36 cellular contexts compared by ENCODE assay signal in the genomic region with DNA sequence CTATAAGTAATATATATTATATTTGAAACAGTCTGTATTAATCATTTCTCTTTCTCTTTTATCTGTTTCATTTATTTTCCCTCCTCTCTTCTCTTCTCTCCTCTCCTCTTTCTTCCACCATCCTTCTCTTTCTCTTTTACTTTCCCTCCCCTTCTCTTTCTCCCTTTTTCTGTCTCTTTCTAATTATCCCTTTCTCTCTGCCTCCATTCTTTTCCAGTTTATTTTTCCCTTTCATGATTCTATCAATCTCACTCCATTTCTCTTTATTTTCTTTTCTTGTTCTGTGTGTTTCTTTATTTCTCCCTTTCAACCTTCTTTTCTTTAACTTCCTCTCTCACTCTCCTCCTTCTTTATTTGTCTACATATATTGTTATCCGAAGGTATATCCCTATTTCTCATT.
"Had no signal": no experiment of that assay in that cellular context is flagged by ENCODE, and none has a peak within 500 bp of the region (broad histone marks: within the 10 kb centered on the region; RNA-seq: fewer than 3 reads in every experiment).

No MANE protein-coding gene starts in this region.

- H3K9me3 Mint-ChIP-seq: activated naive CD4-positive, alpha-beta T cell treated with anti-CD3 and anti-CD28 coated beads for 36 hours; activated naive CD4-positive, alpha-beta T cell treated with anti-CD3 and anti-CD28 coated beads, Interleukin-2, amount 50 U/mL, for 24 hours; activated naive CD8-positive, alpha-beta T cell treated with anti-CD3 and anti-CD28 coated beads, Interleukin-2, amount 50 U/mL, for 24 hours; activated T-cell treated with anti-CD3 and anti-CD28 coated beads, Interleukin-2, amount 50 U/mL, for 24 hours; activated T-cell treated with anti-CD3 and anti-CD28 coated beads, Interleukin-2, amount 50 U/mL, for 4 hours; activated T-cell treated with anti-CD3 and anti-CD28 coated beads, Interleukin-2, amount 50 U/mL, for 72 hours; activated T-helper 1 cell treated with anti-CD3 and anti-CD28 coated beads, Interleukin-12 subunit alpha, Interleukin-12 subunit beta, Interleukin-2, Interleukin-4 antibody, amounts not matched to agents 30 ng/mL and 10 ng/mL and 1 ng/mL, durations not matched to agents 14 hours and 24 hours and 36 hours; activated T-helper 17 cell treated with anti-CD3 and anti-CD28 coated beads, Interleukin-2, amount 50 U/mL, for 72 hours; brain had no signal

- H3K27me3 Mint-ChIP-seq: activated naive CD4-positive, alpha-beta T cell treated with anti-CD3 and anti-CD28 coated beads, Interleukin-2, amount 50 U/mL, for 24 hours; activated naive CD8-positive, alpha-beta T cell; activated naive CD8-positive, alpha-beta T cell treated with anti-CD3 and anti-CD28 coated beads for 36 hours; activated naive CD8-positive, alpha-beta T cell treated with anti-CD3 and anti-CD28 coated beads, Interleukin-2, amount 10 ng/mL, durations not matched to agents 7 days and 5 days; activated naive CD8-positive, alpha-beta T cell treated with anti-CD3 and anti-CD28 coated beads, Interleukin-2, amount 50 U/mL, for 24 hours; activated T-helper 17 cell treated with anti-CD3 and anti-CD28 coated beads, Interleukin-2, amount 50 U/mL, for 72 hours; brain; central memory CD8-positive, alpha-beta T cell had no signal

- DNase-seq: activated effector memory CD4-positive, alpha-beta T cell treated with anti-CD3 and anti-CD28 coated beads, Interleukin-2, amount 50 U/mL, for 16 hours; activated effector memory CD4-positive, alpha-beta T cell treated with Interleukin-2 at 50 U/mL for 16 hours; activated gamma-delta T cell; activated gamma-delta T cell treated with Interleukin-2 at 50 U/mL for 16 hours; activated naive CD4-positive, alpha-beta T cell; activated naive CD4-positive, alpha-beta T cell treated with anti-CD3 and anti-CD28 coated beads for 36 hours; activated naive CD4-positive, alpha-beta T cell treated with anti-CD3 and anti-CD28 coated beads, Interleukin-2, amount 50 U/mL, for 16 hours; activated naive CD8-positive, alpha-beta T cell treated with anti-CD3 and anti-CD28 coated beads for 36 hours; activated naive CD8-positive, alpha-beta T cell treated with anti-CD3 and anti-CD28 coated beads, Interleukin-2, amount 10 ng/mL, durations not matched to agents 7 days and 5 days; activated naive CD8-positive, alpha-beta T cell treated with anti-CD3 and anti-CD28 coated beads, Interleukin-2, amount 50 U/mL, for 24 hours; activated T-cell treated with anti-CD3 and anti-CD28 coated beads, Interleukin-2, amount 50 U/mL, for 1 hour; activated T-cell treated with anti-CD3 and anti-CD28 coated beads, Interleukin-2, amount 50 U/mL, for 24 hours; activated T-cell treated with anti-CD3 and anti-CD28 coated beads, Interleukin-2, amount 50 U/mL, for 4 hours; activated T-cell treated with anti-CD3 and anti-CD28 coated beads, Interleukin-2, amount 50 U/mL, for 48 hours; activated T-cell treated with anti-CD3 and anti-CD28 coated beads, Interleukin-2, amount 50 U/mL, for 72 hours; adrenal gland; amniotic stem cell; amygdala; anterior cingulate cortex; aorta; body of pancreas; brain microvascular endothelial cell; caudate nucleus; central memory CD4-positive, alpha-beta T cell; cerebellar nuclear complex had no signal

- ATAC-seq: activated naive CD4-positive, alpha-beta T cell treated with anti-CD3 and anti-CD28 coated beads, Interleukin-2, amount 50 U/mL, for 72 hours; activated naive CD8-positive, alpha-beta T cell treated with anti-CD3 and anti-CD28 coated beads, Interleukin-2, amount 50 U/mL, for 24 hours; activated T-cell treated with anti-CD3 and anti-CD28 coated beads, Interleukin-2, amount 50 U/mL, for 4 hours; activated T-cell treated with anti-CD3 and anti-CD28 coated beads, Interleukin-2, amount 50 U/mL, for 72 hours; activated T-helper 17 cell treated with anti-CD3 and anti-CD28 coated beads, Interleukin-2, amount 50 U/mL, for 72 hours; body of pancreas had no signal

- H3K4me3 Mint-ChIP-seq: activated naive CD4-positive, alpha-beta T cell treated with anti-CD3 and anti-CD28 coated beads for 36 hours; activated naive CD4-positive, alpha-beta T cell treated with anti-CD3 and anti-CD28 coated beads, Interleukin-2, amount 50 U/mL, for 24 hours; activated naive CD8-positive, alpha-beta T cell; activated naive CD8-positive, alpha-beta T cell treated with anti-CD3 and anti-CD28 coated beads for 36 hours; activated naive CD8-positive, alpha-beta T cell treated with anti-CD3 and anti-CD28 coated beads, Interleukin-2, amount 10 ng/mL, durations not matched to agents 7 days and 5 days; activated naive CD8-positive, alpha-beta T cell treated with anti-CD3 and anti-CD28 coated beads, Interleukin-2, amount 50 U/mL, for 24 hours; activated T-cell treated with anti-CD3 and anti-CD28 coated beads, Interleukin-2, amount 50 U/mL, for 24 hours; activated T-cell treated with anti-CD3 and anti-CD28 coated beads, Interleukin-2, amount 50 U/mL, for 4 hours; activated T-cell treated with anti-CD3 and anti-CD28 coated beads, Interleukin-2, amount 50 U/mL, for 72 hours; activated T-helper 1 cell treated with anti-CD3 and anti-CD28 coated beads, Interleukin-12 subunit alpha, Interleukin-12 subunit beta, Interleukin-2, Interleukin-4 antibody, amounts not matched to agents 30 ng/mL and 10 ng/mL and 1 ng/mL, durations not matched to agents 14 hours and 24 hours and 36 hours; activated T-helper 17 cell treated with anti-CD3 and anti-CD28 coated beads, Interleukin-2, amount 50 U/mL, for 72 hours; brain; central memory CD8-positive, alpha-beta T cell had no signal

- H3K27me3 ChIP-seq: ascending aorta, body of pancreas, brain microvascular endothelial cell, cardiac muscle cell had no signal

- H3K27ac ChIP-seq: adrenal gland, ascending aorta, body of pancreas, brain microvascular endothelial cell, breast epithelium, cardiac muscle cell had no signal

- H3K9me3 ChIP-seq: adrenal gland, ascending aorta, body of pancreas, breast epithelium had no signal

- H3K4me1 ChIP-seq: adrenal gland, ascending aorta, body of pancreas, breast epithelium had no signal

- H3K36me3 Mint-ChIP-seq: activated naive CD4-positive, alpha-beta T cell treated with anti-CD3 and anti-CD28 coated beads, Interleukin-2, amount 50 U/mL, for 24 hours; activated naive CD4-positive, alpha-beta T cell treated with anti-CD3 and anti-CD28 coated beads, Interleukin-2, amount 50 U/mL, for 72 hours; activated naive CD8-positive, alpha-beta T cell; activated naive CD8-positive, alpha-beta T cell treated with anti-CD3 and anti-CD28 coated beads for 36 hours; activated naive CD8-positive, alpha-beta T cell treated with anti-CD3 and anti-CD28 coated beads, Interleukin-2, amount 10 ng/mL, durations not matched to agents 7 days and 5 days; brain had no signal

- H3K36me3 ChIP-seq: adrenal gland, ascending aorta, brain microvascular endothelial cell, breast epithelium, cardiac muscle cell had no signal

- H3K4me3 ChIP-seq: adrenal gland, ascending aorta, body of pancreas, breast epithelium, cardiac muscle cell had no signal

- H3K27ac Mint-ChIP-seq: activated naive CD4-positive, alpha-beta T cell treated with anti-CD3 and anti-CD28 coated beads for 36 hours; activated naive CD4-positive, alpha-beta T cell treated with anti-CD3 and anti-CD28 coated beads, Interleukin-2, amount 50 U/mL, for 24 hours; activated naive CD4-positive, alpha-beta T cell treated with anti-CD3 and anti-CD28 coated beads, Interleukin-2, amount 50 U/mL, for 72 hours; activated naive CD8-positive, alpha-beta T cell; activated naive CD8-positive, alpha-beta T cell treated with anti-CD3 and anti-CD28 coated beads for 36 hours; activated naive CD8-positive, alpha-beta T cell treated with anti-CD3 and anti-CD28 coated beads, Interleukin-2, amount 10 ng/mL, durations not matched to agents 7 days and 5 days; activated naive CD8-positive, alpha-beta T cell treated with anti-CD3 and anti-CD28 coated beads, Interleukin-2, amount 50 U/mL, for 24 hours; activated T-cell treated with anti-CD3 and anti-CD28 coated beads, Interleukin-2, amount 50 U/mL, for 24 hours; activated T-cell treated with anti-CD3 and anti-CD28 coated beads, Interleukin-2, amount 50 U/mL, for 72 hours; activated T-helper 1 cell treated with anti-CD3 and anti-CD28 coated beads, Interleukin-12 subunit alpha, Interleukin-12 subunit beta, Interleukin-2, Interleukin-4 antibody, amounts not matched to agents 30 ng/mL and 10 ng/mL and 1 ng/mL, durations not matched to agents 14 hours and 24 hours and 36 hours; activated T-helper 17 cell treated with anti-CD3 and anti-CD28 coated beads, Interleukin-2, amount 50 U/mL, for 72 hours; activated T-helper 2 cell treated with anti-CD3 and anti-CD28 coated beads, Interferon-gamma antibody, Interleukin-2, Interleukin-4, amounts not matched to agents 10 μg/mL and 5 μg/mL and 100 μg/mL, durations not matched to agents 14 hours and 24 hours and 36 hours; brain had no signal

- H3K4me1 Mint-ChIP-seq: activated naive CD4-positive, alpha-beta T cell treated with anti-CD3 and anti-CD28 coated beads, Interleukin-2, amount 50 U/mL, for 24 hours; activated naive CD8-positive, alpha-beta T cell treated with anti-CD3 and anti-CD28 coated beads for 36 hours; activated naive CD8-positive, alpha-beta T cell treated with anti-CD3 and anti-CD28 coated beads, Interleukin-2, amount 10 ng/mL, durations not matched to agents 7 days and 5 days; activated naive CD8-positive, alpha-beta T cell treated with anti-CD3 and anti-CD28 coated beads, Interleukin-2, amount 50 U/mL, for 24 hours; activated T-helper 17 cell treated with anti-CD3 and anti-CD28 coated beads, Interleukin-2, amount 50 U/mL, for 72 hours; brain; central memory CD8-positive, alpha-beta T cell had no signal
